Comparison of ENCODE assay signal across 23 cellular contexts in the genomic region with DNA sequence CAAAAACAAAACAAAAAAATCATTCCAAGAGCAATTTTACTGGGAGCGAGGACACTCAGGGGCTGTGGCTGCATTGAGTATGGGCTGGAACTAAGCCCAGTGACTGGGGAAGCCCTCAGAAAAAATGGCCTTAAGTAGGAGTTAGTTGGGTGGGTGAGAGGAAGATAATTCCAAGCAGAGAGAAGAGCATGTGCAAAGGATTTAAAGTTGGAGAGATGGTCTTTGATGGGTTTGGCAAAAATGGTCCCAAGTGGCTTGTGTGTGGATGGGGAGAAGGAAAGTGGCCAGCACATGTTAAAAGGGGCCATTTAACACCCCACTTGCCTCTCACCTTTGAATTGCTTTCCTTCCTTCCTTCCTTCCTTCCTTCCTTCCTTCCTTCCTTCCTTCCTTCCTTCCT. TPM values are rescaled to one million over a fixed set of nuclear protein-coding genes. Genes with fewer than 3 reads are reported as not detected.
"Had no signal": no experiment of that assay in that cellular context is flagged by ENCODE, and none has a peak within 500 bp of the region (broad histone marks: within the 10 kb centered on the region; RNA-seq: fewer than 3 reads in every experiment).

No MANE protein-coding gene starts in this region.

- H3K27ac ChIP-seq: SJSA1 had no signal

- H3K36me3 ChIP-seq: SJSA1 had no signal

- H3K4me1 ChIP-seq: SJSA1 had no signal

- H3K9me3 ChIP-seq: SJSA1, SK-N-SH had no signal

- DNase-seq: KBM-7, MV-4-11, NCI-H1048, NCI-H1105 treated with DMSO at 0.1 percent for 48 hours, NCI-H1417 treated with DMSO at 0.1 percent for 48 hours, NCI-H146, NCI-H1694 treated with DMSO at 0.1 percent for 48 hours, NCI-H1930, NCI-H2081, NCI-H2107, NCI-H2227 treated with DMSO at 0.1 percent for 48 hours, NCI-H524, NCI-H69, NCI-H774, Right ventricle myocardium superior, RPMI8226, SIG-M5, SK-N-SH had no signal

- H3K4me3 ChIP-seq: SJSA1 had no signal

RNA-seq across cellular contexts. Expression of a gene that starts 6.7 kb away (rescaled TPM):
- total RNA-seq: HT-29, LHCN-M2, MCF 10A, NCI-H460, Right ventricle myocardium superior, SJSA1 had no signal

RNA-seq across cellular contexts. Expression of a gene that starts 22.3 kb away (rescaled TPM):
- total RNA-seq: HT-29, LHCN-M2, MCF 10A, NCI-H460, Right ventricle myocardium superior, SJSA1 had no signal

RNA-seq across cellular contexts. Expression of a gene that starts 37.3 kb away (rescaled TPM):
- total RNA-seq: HT-29, MCF 10A, NCI-H460, SJSA1 had no signal
